24 cellular contexts compared by ENCODE assay signal in genomic region chr10:47173929-47174442, GRCh38.
A peak's percentile ranks its signal among the peaks of the same experiment; 100 is the strongest.
DNase-seq lines count a peak whose midpoint lies in the region; ATAC-seq and TF ChIP-seq lines count a peak whose summit lies in the region.
"Had no signal": no experiment of that assay in that cellular context is flagged by ENCODE, and none has a peak within 500 bp of the region (broad histone marks: within the 10 kb centered on the region; RNA-seq: fewer than 3 reads in every experiment).

No MANE protein-coding gene starts in this region.

- H3K36me3 ChIP-seq in WERI-Rb-1: no peaks in the 10 kb centered on the region
- H3K36me3 ChIP-seq in esophagus muscularis mucosa: no peaks in the 10 kb centered on the region
- H3K36me3 ChIP-seq: BLaER1 treated with 17β-estradiol and CSF1 and Interleukin-3, amounts not matched to agents 10 nM and 100 nM had no signal

- TF ChIP-seq CTCF in WERI-Rb-1 (IDR thresholded peaks at IDR 0.05; ENCODE audit: low read depth, low read length): no peak
- no peak for TF ChIP-seq CTCF in esophagus muscularis mucosa (IDR thresholded peaks at IDR 0.05)

- H3K27me3 ChIP-seq in WERI-Rb-1 (ENCODE audit: insufficient read depth, low read depth, severe bottlenecking): no peaks in the 10 kb centered on the region
- H3K27me3 ChIP-seq in esophagus muscularis mucosa: no peaks in the 10 kb centered on the region
- H3K27me3 ChIP-seq: BLaER1 treated with 17β-estradiol and CSF1 and Interleukin-3, amounts not matched to agents 10 nM and 100 nM had no signal

- peak; percentile 33 for DNase-seq in ELR (ENCODE audit: low read depth)
- no peak for DNase-seq in WERI-Rb-1
- peak; percentile 57 for DNase-seq in esophagus muscularis mucosa (ENCODE audit: extremely low spot score)
- DNase-seq in activated naive CD4-positive, alpha-beta T cell (lab: John Stamatoyannopoulos, UW): no peak
- DNase-seq: Caco-2; CD4-positive, alpha-beta memory T cell; DMS153; GF-D8; H7; MM.1S; NCI-H1048; NCI-H1436; NCI-H187 treated with DMSO at 0.1 percent for 48 hours; NCI-H226; NCI-H510A treated with DMSO at 0.1 percent for 48 hours; NCI-H748 treated with DMSO at 0.1 percent for 48 hours; SHP77 treated with DMSO at 0.1 percent for 48 hours had no signal

- peaks cover 0 to 6% (median 0%) of the 10 kb centered on the region in 4 donors for H3K4me1 ChIP-seq in esophagus muscularis mucosa
- H3K4me1 ChIP-seq: Caco-2 had no signal

- intact Hi-C loops in esophagus muscularis mucosa (cut with DNase I): no loop called here

- H3K27ac ChIP-seq in WERI-Rb-1: peak overlapping the region; percentile 94
- H3K27ac ChIP-seq in esophagus muscularis mucosa (replicated peaks in 1 of 4): no peak overlapping the region
- H3K27ac ChIP-seq: BLaER1 treated with 17β-estradiol and CSF1 and Interleukin-3, amounts not matched to agents 10 nM and 100 nM; RWPE1 had no signal

- peaks cover 17% of the 10 kb centered on the region for H3K9me3 ChIP-seq in WERI-Rb-1 (ENCODE audit: severe bottlenecking)
- H3K9me3 ChIP-seq in esophagus muscularis mucosa: no peaks in the 10 kb centered on the region

- ATAC-seq in GM18868 (IDR thresholded peaks at IDR 0.05; ENCODE audit: unreplicated experiment) (no peak), HG02588 (IDR thresholded peaks at IDR 0.05; ENCODE audit: unreplicated experiment) (no peak), HG03159 (IDR thresholded peaks at IDR 0.05; ENCODE audit: unreplicated experiment) (no peak)
- ATAC-seq: K562, SK-N-SH treated with all-trans-retinoic acid at 6 μM for 48 hours had no signal

- H3K4me3 ChIP-seq in WERI-Rb-1 (ENCODE audit: low read depth, low read length) (no peak overlapping the region), esophagus muscularis mucosa (no peak overlapping the region)
- H3K4me3 ChIP-seq: BLaER1 treated with 17β-estradiol and CSF1 and Interleukin-3, amounts not matched to agents 10 nM and 100 nM; K562 had no signal

- TF ChIP-seq POLR2A in esophagus muscularis mucosa (IDR thresholded peaks at IDR 0.05; ENCODE audit: low read depth): no peak

- TF ChIP-seq EP300 in esophagus muscularis mucosa (IDR thresholded peaks at IDR 0.05): no peak

- 75% methylated on average over 4 of the region's 6 CpGs for WGBS in esophagus muscularis mucosa

Comparison
In these comparisons a context has a peak if more than half of its experiments do, and no peak if none do; other contexts are left out.
1. DNase-seq: peak in ELR (single experiment) and esophagus muscularis mucosa (single experiment); none in WERI-Rb-1 (single experiment) and activated naive CD4-positive, alpha-beta T cell (0 of 4).